Comparison of ENCODE assay signal across 8 cellular contexts in genomic region chr5:217475-217859, GRCh38. TPM values are rescaled to one million over a fixed set of nuclear protein-coding genes. Genes with fewer than 3 reads are reported as not detected.
DNase-seq lines count a peak whose midpoint lies in the region; ATAC-seq, FAIRE-seq and TF ChIP-seq lines count a peak whose summit lies in the region.
"Not testable (repeated sequence)": the region's sequence is repeated elsewhere in the genome, so short reads cannot be mapped to it uniquely, and the experiment has no call there.

No MANE protein-coding gene starts in this region.

- not testable (repeated sequence) for H3K27me3 ChIP-seq in BE2C; effector memory CD4-positive, alpha-beta T cell (replicated peaks; ENCODE audit: control insufficient read depth, insufficient read depth, low read length, poor library complexity, severe bottlenecking); sigmoid colon

- H3K36me3 ChIP-seq in BE2C; effector memory CD4-positive, alpha-beta T cell (ENCODE audit: control insufficient read depth, insufficient read depth, low read length); sigmoid colon: not testable (repeated sequence)

- H3K36me3 Mint-ChIP-seq in activated CD8-positive, alpha-beta T cell treated with anti-CD3 and anti-CD28 coated beads for 36 hours (ENCODE audit: low read depth), result peaks cover 33% of the 10 kb centered on the region

- H3K9me3 Mint-ChIP-seq in activated CD8-positive, alpha-beta T cell treated with anti-CD3 and anti-CD28 coated beads for 36 hours, result not testable (repeated sequence)

- H3K27me3 Mint-ChIP-seq in activated CD8-positive, alpha-beta T cell treated with anti-CD3 and anti-CD28 coated beads for 36 hours, result not testable (repeated sequence)

- H3K4me1 Mint-ChIP-seq in activated CD8-positive, alpha-beta T cell treated with anti-CD3 and anti-CD28 coated beads for 36 hours (ENCODE audit: low read depth), result peaks cover 50% of the 10 kb centered on the region

- intact Hi-C loops in activated CD8-positive, alpha-beta T cell treated with anti-CD3 and anti-CD28 coated beads for 36 hours (cut with micrococcal nuclease); sigmoid colon (cut with DNase I): not testable (repeated sequence)

- not testable (repeated sequence) for TF ChIP-seq POLR2A in sigmoid colon (IDR thresholded peaks at IDR 0.05)

- peak overlapping the region; percentile 93 for H3K4me3 ChIP-seq in BE2C (ENCODE audit: low read depth, low read length)
- H3K4me3 ChIP-seq in effector memory CD4-positive, alpha-beta T cell (ENCODE audit: insufficient read depth, low read depth, low read length, poor library complexity, severe bottlenecking), result peak overlapping the region; percentile 92
- H3K4me3 ChIP-seq in sigmoid colon, result peak overlapping the region; percentile 90 to 100 (median 99)

- ATAC-seq in HG02870 (IDR thresholded peaks at IDR 0.05; ENCODE audit: unreplicated experiment), result peak; percentile 31
- peak; percentile 41 for ATAC-seq in activated CD8-positive, alpha-beta T cell treated with anti-CD3 and anti-CD28 coated beads for 36 hours
- ATAC-seq in left lobe of liver, result peak; percentile 26

- H3K4me1 ChIP-seq in BE2C; effector memory CD4-positive, alpha-beta T cell (ENCODE audit: control insufficient read depth, insufficient read depth, low read length, poor library complexity, severe bottlenecking): not testable (repeated sequence)
- peaks cover 0 to 38% (median 33%) of the 10 kb centered on the region in 4 donors for H3K4me1 ChIP-seq in sigmoid colon

- peak overlapping the region; percentile 80 for H3K27ac Mint-ChIP-seq in activated CD8-positive, alpha-beta T cell treated with anti-CD3 and anti-CD28 coated beads for 36 hours

- DNase-seq in BE2C; GM19239 (ENCODE audit: insufficient read length, low spot score); effector memory CD4-positive, alpha-beta T cell; left lobe of liver (ENCODE audit: low spot score); sigmoid colon: not testable (repeated sequence)
- DNase-seq in NCI-H1092 treated with DMSO at 0.1 percent for 48 hours (lab: John Stamatoyannopoulos, UW), result peak; percentile 55
- peak; percentile 19 for DNase-seq in activated CD8-positive, alpha-beta T cell treated with anti-CD3 and anti-CD28 coated beads for 36 hours

- not testable (repeated sequence) for TF ChIP-seq CTCF in BE2C (IDR thresholded peaks at IDR 0.05; ENCODE audit: low read depth, low read length); activated CD8-positive, alpha-beta T cell treated with anti-CD3 and anti-CD28 coated beads for 36 hours (IDR thresholded peaks at IDR 0.05); sigmoid colon (IDR thresholded peaks at IDR 0.05)

- H3K9me3 ChIP-seq in BE2C; effector memory CD4-positive, alpha-beta T cell (ENCODE audit: control insufficient read depth, low read length); sigmoid colon: not testable (repeated sequence)

- H3K27ac ChIP-seq in effector memory CD4-positive, alpha-beta T cell (ENCODE audit: insufficient read depth, low read length, poor library complexity, severe bottlenecking), result peak overlapping the region; percentile 87
- peak overlapping the region; percentile 89 to 92 (median 91) for H3K27ac ChIP-seq in sigmoid colon

- POLR2A ChIA-PET in activated CD8-positive, alpha-beta T cell treated with anti-CD3 and anti-CD28 coated beads for 36 hours (lab: Charles Lee), result interaction anchor here (1.0 kb wide), 1 partner anchor 54 kb away, joined by 4 read pairs; the partner anchor contains the start of gene PDCD6

- CTCF ChIA-PET in activated CD8-positive, alpha-beta T cell treated with anti-CD3 and anti-CD28 coated beads for 36 hours (lab: Charles Lee), result interaction anchor here (3.5 kb wide), 1 partner anchor 29 kb away, joined by 23 read pairs; no protein-coding TSS in a partner anchor

- FAIRE-seq in GM19239 (lab: Jason Lieb, UNC), result peak; percentile 33

- WGBS in sigmoid colon, 2 donors, result 2 to 10% methylated on average over 6 of the region's 6 CpGs

- peak overlapping the region; percentile 92 for H3K4me3 Mint-ChIP-seq in activated CD8-positive, alpha-beta T cell treated with anti-CD3 and anti-CD28 coated beads for 36 hours

- not testable (repeated sequence) for TF ChIP-seq EP300 in sigmoid colon (IDR thresholded peaks at IDR 0.05)

RNA-seq across cellular contexts. Expression of gene CCDC127, which starts 0.5 kb away (rescaled TPM):
- polyA plus RNA-seq in BE2C (2012; ENCODE audit: insufficient read depth, insufficient read length, low read depth), result 9.0 TPM
- 1 to 10 TPM; 4.2 to 4.3 TPM for total RNA-seq in activated CD8-positive, alpha-beta T cell treated with anti-CD3 and anti-CD28 coated beads for 36 hours
- total RNA-seq in left lobe of liver (3.1 TPM), sigmoid colon (1 to 10 TPM; 5.7 to 8.3 (median 7.1) TPM)
- polyA plus RNA-seq in sigmoid colon, result 1 to 10 TPM; 1.2 to 3.3 (median 1.2) TPM

RNA-seq across cellular contexts. Expression of gene SDHA, which starts 0.7 kb away (rescaled TPM):
- 143 TPM for polyA plus RNA-seq in BE2C (2012; ENCODE audit: insufficient read depth, insufficient read length, low read depth)
- 100 to 1,000 TPM; 141 to 149 TPM for total RNA-seq in activated CD8-positive, alpha-beta T cell treated with anti-CD3 and anti-CD28 coated beads for 36 hours
- total RNA-seq in left lobe of liver, result 232 TPM
- 10 to 100 TPM; 72.7 to 87.0 (median 80.2) TPM for total RNA-seq in sigmoid colon
- 100 to 1,000 TPM; 184 to 290 (median 187) TPM for polyA plus RNA-seq in sigmoid colon

RNA-seq across cellular contexts. Expression of gene LRRC14B, which starts 26.2 kb away (rescaled TPM):
- polyA plus RNA-seq in BE2C (2012; ENCODE audit: insufficient read depth, insufficient read length, low read depth), result not detected
- total RNA-seq in activated CD8-positive, alpha-beta T cell treated with anti-CD3 and anti-CD28 coated beads for 36 hours, result under 1 TPM in 1 of 2 experiments, not detected in 1; 0.16 TPM
- total RNA-seq in left lobe of liver, result not detected
- under 1 TPM in 1 of 4 donors, not detected in 3; 0.66 TPM for total RNA-seq in sigmoid colon
- polyA plus RNA-seq in sigmoid colon, result not detected

RNA-seq across cellular contexts. Expression of gene PDCD6, which starts 54.0 kb away (rescaled TPM):
- polyA plus RNA-seq in BE2C (2012; ENCODE audit: insufficient read depth, insufficient read length, low read depth), result 303 TPM
- 10 to 100 TPM; 87.1 to 92.4 TPM for total RNA-seq in activated CD8-positive, alpha-beta T cell treated with anti-CD3 and anti-CD28 coated beads for 36 hours
- total RNA-seq in left lobe of liver (37.1 TPM), sigmoid colon (10 to 100 TPM; 47.6 to 69.1 (median 53.5) TPM)
- polyA plus RNA-seq in sigmoid colon, result 100 to 1,000 TPM; 174 to 231 (median 182) TPM
